In genomic region chr16:57148481-57148880, GRCh38 we compare ENCODE assay signal across 16 cellular contexts. TPM values are rescaled to one million over a fixed set of nuclear protein-coding genes. Genes with fewer than 3 reads are reported as not detected.
DNase-seq lines count a peak whose midpoint lies in the region; ATAC-seq and TF ChIP-seq lines count a peak whose summit lies in the region.
"Had no signal": no experiment of that assay in that cellular context is flagged by ENCODE, and none has a peak within 500 bp of the region (broad histone marks: within the 10 kb centered on the region; RNA-seq: fewer than 3 reads in every experiment).

No MANE protein-coding gene starts in this region.

- H3K4me3 ChIP-seq in lower lobe of right lung: no peak overlapping the region
- H3K4me3 ChIP-seq in stomach smooth muscle (ENCODE audit: low read length in 2 of 2): no peak overlapping the region
- H3K4me3 ChIP-seq: colonic mucosa had no signal

- H3K4me3 Mint-ChIP-seq in activated naive CD4-positive, alpha-beta T cell treated with anti-CD3 and anti-CD28 coated beads, Interleukin-2, amount 50 U/mL, for 24 hours: no peak overlapping the region
- H3K4me3 Mint-ChIP-seq in activated naive CD4-positive, alpha-beta T cell treated with anti-CD3 and anti-CD28 coated beads, Interleukin-2, amount 10 ng/mL, durations not matched to agents 7 days and 5 days: no peak overlapping the region
- no peak overlapping the region for H3K4me3 Mint-ChIP-seq in activated T-helper 17 cell treated with anti-CD3 and anti-CD28 coated beads, Interleukin-2, amount 50 U/mL, for 72 hours
- H3K4me3 Mint-ChIP-seq: naive thymus-derived CD4-positive, alpha-beta T cell had no signal

- H3K27me3 Mint-ChIP-seq in activated naive CD4-positive, alpha-beta T cell treated with anti-CD3 and anti-CD28 coated beads, Interleukin-2, amount 50 U/mL, for 24 hours: no peaks in the 10 kb centered on the region
- no peaks in the 10 kb centered on the region for H3K27me3 Mint-ChIP-seq in activated naive CD4-positive, alpha-beta T cell treated with anti-CD3 and anti-CD28 coated beads, Interleukin-2, amount 10 ng/mL, durations not matched to agents 7 days and 5 days
- H3K27me3 Mint-ChIP-seq in activated T-helper 17 cell treated with anti-CD3 and anti-CD28 coated beads, Interleukin-2, amount 50 U/mL, for 72 hours: no peaks in the 10 kb centered on the region
- H3K27me3 Mint-ChIP-seq: naive thymus-derived CD4-positive, alpha-beta T cell had no signal

- H3K36me3 Mint-ChIP-seq in activated naive CD4-positive, alpha-beta T cell treated with anti-CD3 and anti-CD28 coated beads, Interleukin-2, amount 50 U/mL, for 24 hours: peaks cover 3% of the 10 kb centered on the region
- peaks cover 19% of the 10 kb centered on the region for H3K36me3 Mint-ChIP-seq in activated naive CD4-positive, alpha-beta T cell treated with anti-CD3 and anti-CD28 coated beads, Interleukin-2, amount 10 ng/mL, durations not matched to agents 7 days and 5 days
- H3K36me3 Mint-ChIP-seq in activated T-helper 17 cell treated with anti-CD3 and anti-CD28 coated beads, Interleukin-2, amount 50 U/mL, for 72 hours (ENCODE audit: low read depth): peaks cover 12% of the 10 kb centered on the region

- H3K9me3 ChIP-seq in lower lobe of right lung (no peaks in the 10 kb centered on the region), stomach smooth muscle (ENCODE audit: control insufficient read depth in 2 of 2, low read length in 2 of 2) (no peaks in the 10 kb centered on the region)
- H3K9me3 ChIP-seq: colonic mucosa had no signal

- H3K36me3 ChIP-seq in lower lobe of right lung (peaks cover 19% of the 10 kb centered on the region), stomach smooth muscle (ENCODE audit: control insufficient read depth in 2 of 2, insufficient read depth in 2 of 2, low read length in 2 of 2) (peaks cover 10% of the 10 kb centered on the region in 2 donors)
- H3K36me3 ChIP-seq: colonic mucosa had no signal

- DNase-seq in activated naive CD4-positive, alpha-beta T cell treated with anti-CD3 and anti-CD28 coated beads, Interleukin-2, amount 10 ng/mL, durations not matched to agents 7 days and 5 days: no peak
- DNase-seq in lower lobe of right lung: no peak
- DNase-seq in NCI-H510A (lab: John Stamatoyannopoulos, UW): no peak
- no peak for DNase-seq in NCI-H1930 (lab: John Stamatoyannopoulos, UW)
- DNase-seq: colonic mucosa; DMS153; KG1; naive thymus-derived CD4-positive, alpha-beta T cell; NCI-H187 treated with DMSO at 0.1 percent for 48 hours; NCI-H774; small intestine; trophoblast cell had no signal

- no peak for TF ChIP-seq CTCF in lower lobe of right lung (IDR thresholded peaks at IDR 0.05)

- H3K27ac Mint-ChIP-seq in activated naive CD4-positive, alpha-beta T cell treated with anti-CD3 and anti-CD28 coated beads, Interleukin-2, amount 50 U/mL, for 24 hours: peak overlapping the region; percentile 51
- H3K27ac Mint-ChIP-seq in activated naive CD4-positive, alpha-beta T cell treated with anti-CD3 and anti-CD28 coated beads, Interleukin-2, amount 10 ng/mL, durations not matched to agents 7 days and 5 days: no peak overlapping the region
- H3K27ac Mint-ChIP-seq in activated T-helper 17 cell treated with anti-CD3 and anti-CD28 coated beads, Interleukin-2, amount 50 U/mL, for 72 hours: peak overlapping the region; percentile 37

- no peak overlapping the region for H3K9ac ChIP-seq in stomach smooth muscle (ENCODE audit: low read length in 2 of 2)

- intact Hi-C loops in lower lobe of right lung (cut with DNase I): no loop called here

- peaks cover 22% of the 10 kb centered on the region for H3K4me1 Mint-ChIP-seq in activated naive CD4-positive, alpha-beta T cell treated with anti-CD3 and anti-CD28 coated beads, Interleukin-2, amount 50 U/mL, for 24 hours
- H3K4me1 Mint-ChIP-seq in activated naive CD4-positive, alpha-beta T cell treated with anti-CD3 and anti-CD28 coated beads, Interleukin-2, amount 10 ng/mL, durations not matched to agents 7 days and 5 days: peaks cover 35% of the 10 kb centered on the region
- no peaks in the 10 kb centered on the region for H3K4me1 Mint-ChIP-seq in activated T-helper 17 cell treated with anti-CD3 and anti-CD28 coated beads, Interleukin-2, amount 50 U/mL, for 72 hours

- H3K9me3 Mint-ChIP-seq in activated naive CD4-positive, alpha-beta T cell treated with anti-CD3 and anti-CD28 coated beads, Interleukin-2, amount 50 U/mL, for 24 hours: no peaks in the 10 kb centered on the region
- H3K9me3 Mint-ChIP-seq in activated naive CD4-positive, alpha-beta T cell treated with anti-CD3 and anti-CD28 coated beads, Interleukin-2, amount 10 ng/mL, durations not matched to agents 7 days and 5 days: no peaks in the 10 kb centered on the region
- no peaks in the 10 kb centered on the region for H3K9me3 Mint-ChIP-seq in activated T-helper 17 cell treated with anti-CD3 and anti-CD28 coated beads, Interleukin-2, amount 50 U/mL, for 72 hours
- H3K9me3 Mint-ChIP-seq: naive thymus-derived CD4-positive, alpha-beta T cell had no signal

- CTCF ChIA-PET in activated naive CD4-positive, alpha-beta T cell treated with anti-CD3 and anti-CD28 coated beads, Interleukin-2, amount 10 ng/mL, durations not matched to agents 7 days and 5 days (lab: Charles Lee): interaction anchor here (0.6 to 1.4 kb wide), 3 partner anchors 56 to 64 kb away, joined by 3 read pairs; partner anchors contain the start of gene CPNE2

- no peaks in the 10 kb centered on the region for H3K27me3 ChIP-seq in lower lobe of right lung (ENCODE audit: low read depth)
- no peaks in the 10 kb centered on the region for H3K27me3 ChIP-seq in stomach smooth muscle (ENCODE audit: control insufficient read depth in 1 of 2, insufficient read depth in 2 of 2, low read length in 2 of 2)
- H3K27me3 ChIP-seq: colonic mucosa had no signal

- H3K27ac ChIP-seq in lower lobe of right lung (peak overlapping the region; percentile 72), stomach smooth muscle (ENCODE audit: low read length) (peak overlapping the region; percentile 18)
- H3K27ac ChIP-seq: colonic mucosa had no signal

- no peak for ATAC-seq in activated T-helper 17 cell treated with anti-CD3 and anti-CD28 coated beads, Interleukin-2, amount 50 U/mL, for 72 hours (replicated peaks)
- ATAC-seq in lower lobe of right lung (no peak), HG02678 (IDR thresholded peaks at IDR 0.05; ENCODE audit: unreplicated experiment) (no peak)
- ATAC-seq: naive thymus-derived CD4-positive, alpha-beta T cell had no signal

- H3K4me1 ChIP-seq in lower lobe of right lung (peaks cover 66% of the 10 kb centered on the region), stomach smooth muscle (ENCODE audit: control insufficient read depth, insufficient read depth, low read length) (peaks cover 6% of the 10 kb centered on the region)

RNA-seq across cellular contexts. Expression of gene PSME3IP1, which starts 37.4 kb away (rescaled TPM):
- 100 to 1,000 TPM in 1 of 2 donors, 10 to 100 TPM in 1; 79.0 to 103 TPM for total RNA-seq in activated T-helper 17 cell treated with anti-CD3 and anti-CD28 coated beads, Interleukin-2, amount 50 U/mL, for 72 hours
- total RNA-seq in lower lobe of right lung: 79.8 TPM

RNA-seq across cellular contexts. Expression of gene RSPRY1, which starts 37.6 kb away (rescaled TPM):
- total RNA-seq in activated T-helper 17 cell treated with anti-CD3 and anti-CD28 coated beads, Interleukin-2, amount 50 U/mL, for 72 hours: 10 to 100 TPM; 34.1 to 37.4 TPM
- total RNA-seq in lower lobe of right lung: 34.9 TPM

RNA-seq across cellular contexts. Expression of gene CPNE2, which starts 56.1 kb away (rescaled TPM):
- 1 to 10 TPM; 3.8 to 4.4 TPM for total RNA-seq in activated T-helper 17 cell treated with anti-CD3 and anti-CD28 coated beads, Interleukin-2, amount 50 U/mL, for 72 hours
- 55.3 TPM for total RNA-seq in lower lobe of right lung

Comparison
In these comparisons a context has a peak if more than half of its experiments do, and no peak if none do; other contexts are left out.
1. RNA of gene CPNE2, which starts 56.1 kb away (total RNA-seq): 55.3 TPM in lower lobe of right lung (single experiment); 3.8 to 4.4 TPM in activated T-helper 17 cell treated with anti-CD3 and anti-CD28 coated beads, Interleukin-2, amount 50 U/mL, for 72 hours; every median in the first group is over 10 times any median in the second.